17 cellular contexts compared by ENCODE assay signal in the genomic region with DNA sequence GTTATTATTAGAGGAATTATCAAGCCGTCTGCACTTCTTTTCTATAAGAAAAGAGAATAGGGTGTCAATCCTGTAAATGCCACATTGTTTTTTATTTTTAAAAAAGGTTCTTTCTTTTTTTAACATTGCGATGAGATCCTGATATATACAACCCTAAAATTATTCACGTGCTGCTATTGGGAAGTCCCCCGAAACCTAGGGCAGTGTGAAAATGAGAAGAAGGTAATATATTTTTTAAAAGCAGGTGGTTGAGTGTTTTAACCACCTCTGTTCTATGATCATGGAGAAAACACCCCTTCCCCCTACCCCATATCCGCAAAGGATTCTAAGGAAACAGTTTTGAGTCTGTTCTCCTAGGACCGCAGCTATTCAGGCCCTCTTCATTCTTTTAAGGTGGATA.
"Had no signal": no experiment of that assay in that cellular context is flagged by ENCODE, and none has a peak within 500 bp of the region (broad histone marks: within the 10 kb centered on the region; RNA-seq: fewer than 3 reads in every experiment).

No MANE protein-coding gene starts in this region.

- H3K27ac ChIP-seq: foreskin keratinocyte, hepatocyte, tibial nerve had no signal

- H3K36me3 ChIP-seq: tibial nerve had no signal

- DNase-seq: activated CD4-positive, alpha-beta T cell treated with anti-CD3 and anti-CD28 coated beads for 36 hours; activated CD4-positive, alpha-beta T cell treated with anti-CD3 and anti-CD28 coated beads, Interleukin-2, amount 50 U/mL, for 48 hours; foreskin keratinocyte; left cardiac atrium; natural killer cell; nucleus accumbens; posterior cingulate gyrus; stimulated activated naive CD8-positive, alpha-beta T cell treated with anti-CD3 and anti-CD28 coated beads, Interleukin-15, Interleukin-2, amounts not matched to agents 100 U/mL and 50 U/mL, for 24 hours; substantia nigra had no signal

- H3K27ac Mint-ChIP-seq: activated CD4-positive, alpha-beta T cell treated with anti-CD3 and anti-CD28 coated beads for 36 hours; activated naive CD8-positive, alpha-beta T cell; activated T-helper 1 cell treated with anti-CD3 and anti-CD28 coated beads, Interleukin-12 subunit alpha, Interleukin-12 subunit beta, Interleukin-2, Interleukin-4 antibody, amounts not matched to agents 30 ng/mL and 10 ng/mL and 1 ng/mL, durations not matched to agents 14 hours and 24 hours and 36 hours; natural killer cell; T-helper 2 cell treated with Interferon-gamma antibody and Interleukin-4, amounts not matched to agents 5 μg/mL and 100 μg/mL, for 36 hours had no signal

- H2AFZ ChIP-seq: hepatocyte had no signal

- FAIRE-seq: islet of Langerhans, TTC549, urothelium cell line had no signal

- H3K4me3 ChIP-seq: hepatocyte, tibial nerve had no signal

- ATAC-seq: activated CD4-positive, alpha-beta T cell treated with anti-CD3 and anti-CD28 coated beads for 36 hours; foreskin keratinocyte; left cardiac atrium; natural killer cell; stimulated activated naive CD8-positive, alpha-beta T cell treated with anti-CD3 and anti-CD28 coated beads, Interleukin-15, Interleukin-2, amounts not matched to agents 100 U/mL and 50 U/mL, for 24 hours had no signal

- H3K36me3 Mint-ChIP-seq: activated naive CD8-positive, alpha-beta T cell; natural killer cell had no signal

- H3K9me3 ChIP-seq: tibial nerve had no signal

- H3K4me1 ChIP-seq: foreskin keratinocyte, tibial nerve had no signal

- H3K4me1 Mint-ChIP-seq: activated CD4-positive, alpha-beta T cell treated with anti-CD3 and anti-CD28 coated beads for 36 hours; natural killer cell had no signal

- H3K79me2 ChIP-seq: hepatocyte had no signal

- H3K27me3 ChIP-seq: foreskin keratinocyte, tibial nerve had no signal

- H3K4me3 Mint-ChIP-seq: activated CD4-positive, alpha-beta T cell treated with anti-CD3 and anti-CD28 coated beads for 36 hours; activated naive CD8-positive, alpha-beta T cell; activated T-helper 1 cell treated with anti-CD3 and anti-CD28 coated beads, Interleukin-12 subunit alpha, Interleukin-12 subunit beta, Interleukin-2, Interleukin-4 antibody, amounts not matched to agents 30 ng/mL and 10 ng/mL and 1 ng/mL, durations not matched to agents 14 hours and 24 hours and 36 hours; natural killer cell; T-helper 2 cell treated with Interferon-gamma antibody and Interleukin-4, amounts not matched to agents 5 μg/mL and 100 μg/mL, for 36 hours had no signal
